1 cellular context compared by ENCODE assay signal in the genomic region with DNA sequence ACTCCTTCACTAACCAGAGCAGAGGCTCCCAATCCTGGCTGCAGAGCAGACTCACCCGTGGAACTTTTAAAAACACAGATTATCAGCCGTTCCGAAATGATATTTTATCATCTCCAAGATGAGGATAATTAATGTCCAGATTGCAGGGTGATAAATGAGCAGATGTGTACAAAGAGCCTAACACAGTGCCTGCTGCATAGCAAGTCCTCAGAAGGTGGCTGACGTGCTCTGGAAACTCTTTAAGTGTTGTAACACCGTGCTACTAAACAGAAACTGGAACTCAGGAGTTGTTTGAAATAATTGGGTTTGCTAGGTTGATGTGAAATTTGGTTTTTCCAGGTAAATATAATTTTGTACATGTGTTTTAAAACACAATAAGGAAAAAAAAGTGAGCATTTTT.
TF ChIP-seq lines count a peak whose summit lies in the region.

No MANE protein-coding gene starts in this region.

TF ChIP-seq in K562, 482 proteins besides CTCF, POLR2A, EP300 and RAD21:
- TF ChIP-seq, protein P1, sequence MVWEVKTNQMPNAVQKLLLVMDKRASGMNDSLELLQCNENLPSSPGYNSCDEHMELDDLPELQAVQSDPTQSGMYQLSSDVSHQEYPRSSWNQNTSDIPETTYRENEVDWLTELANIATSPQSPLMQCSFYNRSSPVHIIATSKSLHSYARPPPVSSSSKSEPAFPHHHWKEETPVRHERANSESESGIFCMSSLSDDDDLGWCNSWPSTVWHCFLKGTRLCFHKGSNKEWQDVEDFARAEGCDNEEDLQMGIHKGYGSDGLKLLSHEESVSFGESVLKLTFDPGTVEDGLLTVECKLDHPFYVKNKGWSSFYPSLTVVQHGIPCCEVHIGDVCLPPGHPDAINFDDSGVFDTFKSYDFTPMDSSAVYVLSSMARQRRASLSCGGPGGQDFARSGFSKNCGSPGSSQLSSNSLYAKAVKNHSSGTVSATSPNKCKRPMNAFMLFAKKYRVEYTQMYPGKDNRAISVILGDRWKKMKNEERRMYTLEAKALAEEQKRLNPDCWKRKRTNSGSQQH (CRISPR knock-in tag; IDR thresholded peaks at IDR 0.05) = no peak
- TF ChIP-seq NFE2L1 (tag; IDR thresholded peaks at IDR 0.05; ENCODE audit: borderline replicate concordance, low read depth) (no peak), FOXJ3 (CRISPR knock-in tag; IDR thresholded peaks at IDR 0.05) (no peak), SREBF1 (IDR thresholded peaks at IDR 0.05; ENCODE audit: borderline replicate concordance, low read depth, low read length) (no peak), RBM25 (IDR thresholded peaks at IDR 0.05; ENCODE audit: low read depth, low read length, severe bottlenecking) (peak; percentile 65), KLF1 (tag; IDR thresholded peaks at IDR 0.05) (no peak), NCOA2 (IDR thresholded peaks at IDR 0.05; ENCODE audit: partially characterized antibody in 2 of 2) (no peak)
- TF ChIP-seq, protein P2, sequence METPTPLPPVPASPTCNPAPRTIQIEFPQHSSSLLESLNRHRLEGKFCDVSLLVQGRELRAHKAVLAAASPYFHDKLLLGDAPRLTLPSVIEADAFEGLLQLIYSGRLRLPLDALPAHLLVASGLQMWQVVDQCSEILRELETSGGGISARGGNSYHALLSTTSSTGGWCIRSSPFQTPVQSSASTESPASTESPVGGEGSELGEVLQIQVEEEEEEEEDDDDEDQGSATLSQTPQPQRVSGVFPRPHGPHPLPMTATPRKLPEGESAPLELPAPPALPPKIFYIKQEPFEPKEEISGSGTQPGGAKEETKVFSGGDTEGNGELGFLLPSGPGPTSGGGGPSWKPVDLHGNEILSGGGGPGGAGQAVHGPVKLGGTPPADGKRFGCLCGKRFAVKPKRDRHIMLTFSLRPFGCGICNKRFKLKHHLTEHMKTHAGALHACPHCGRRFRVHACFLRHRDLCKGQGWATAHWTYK (CRISPR knock-in tag; IDR thresholded peaks at IDR 0.05) = no peak
- TF ChIP-seq, protein P3, sequence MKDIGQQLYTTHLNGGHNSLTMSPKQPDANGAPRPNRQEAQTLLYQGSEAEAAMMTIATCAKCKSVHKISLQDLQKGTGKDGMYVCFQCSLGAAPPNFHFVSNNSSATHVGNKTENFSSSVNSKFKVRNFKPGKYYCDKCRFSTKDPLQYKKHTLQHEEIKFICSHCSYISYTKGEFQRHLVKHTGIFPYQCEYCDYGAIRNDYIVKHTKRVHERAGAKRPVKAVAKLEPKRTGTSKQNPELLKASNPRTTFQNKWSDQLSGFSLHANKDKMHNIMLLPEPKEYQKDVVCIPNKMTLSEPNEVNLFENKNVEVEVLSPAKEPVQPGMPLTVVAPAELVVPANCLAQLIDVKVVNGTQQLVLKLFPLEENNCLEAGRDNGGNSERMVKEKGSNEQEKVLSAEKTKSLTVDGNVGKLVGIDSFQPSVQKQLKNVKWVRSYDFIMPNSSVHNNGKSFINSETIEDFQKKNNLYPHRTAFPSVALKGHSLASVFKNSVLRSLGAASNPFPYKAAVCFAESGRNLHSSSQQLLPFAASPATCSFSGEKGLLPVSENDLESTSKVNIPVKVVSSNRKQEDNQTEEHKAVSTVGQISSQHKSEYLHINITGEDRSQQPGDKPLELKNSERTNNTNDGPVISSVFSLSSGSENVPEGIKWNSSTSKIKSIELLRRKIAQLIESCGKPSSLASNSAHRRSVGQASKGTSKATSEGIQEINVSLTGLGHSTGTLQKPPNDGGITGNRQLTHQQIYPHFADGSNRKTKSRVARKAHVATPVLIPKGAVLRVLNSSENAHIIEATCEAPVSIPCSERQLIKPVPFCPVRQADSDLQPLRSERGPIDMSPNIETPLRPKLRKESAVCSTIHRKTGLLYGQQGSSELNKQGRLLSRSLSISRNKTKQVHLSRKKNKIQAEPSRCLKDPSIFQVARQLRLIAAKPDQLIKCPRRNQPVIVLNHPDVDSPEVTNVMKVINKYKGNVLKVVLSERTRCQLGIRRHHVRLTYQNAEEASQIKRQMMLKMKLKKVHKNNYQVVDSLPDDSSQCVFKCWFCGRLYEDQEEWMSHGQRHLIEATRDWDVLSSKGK (CRISPR knock-in tag; IDR thresholded peaks at IDR 0.05) = no peak
TF ChIP-seq in K562: peak in this region for 1.
